1 cellular context compared by ENCODE assay signal in the genomic region with DNA sequence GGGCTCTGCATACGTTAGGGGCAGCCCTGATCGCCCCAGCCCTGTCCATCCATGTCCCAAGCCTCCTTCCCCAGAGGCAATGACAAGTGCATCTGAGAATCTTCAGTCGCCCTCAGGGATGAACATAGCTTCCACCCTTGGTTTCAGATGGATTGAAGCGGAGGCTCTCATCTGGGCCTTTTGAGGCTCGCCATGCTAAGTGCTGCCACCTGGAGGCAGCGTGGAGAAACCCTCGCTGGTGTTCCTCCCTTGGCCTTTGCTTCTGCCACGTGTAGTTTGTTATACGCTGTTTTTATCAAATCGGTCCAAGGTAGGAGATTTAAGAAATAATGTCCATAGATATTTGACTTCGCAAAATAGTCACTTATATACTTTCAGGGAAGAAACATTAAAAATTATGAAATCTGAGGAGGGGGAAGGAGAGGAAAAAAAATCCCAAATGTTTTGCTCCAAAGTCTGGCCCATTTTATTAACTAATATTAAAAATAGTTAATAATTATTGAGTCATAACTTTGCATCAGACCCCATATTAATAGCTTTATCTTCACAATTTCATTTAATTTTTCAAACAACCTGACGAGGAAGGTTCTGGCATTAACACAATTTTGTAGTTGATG.
TF ChIP-seq lines count a peak whose summit lies in the region.

No MANE protein-coding gene starts in this region.

TF ChIP-seq in GM23338, 12 proteins besides CTCF, POLR2A, EP300 and RAD21:
- TF ChIP-seq, protein P1, sequence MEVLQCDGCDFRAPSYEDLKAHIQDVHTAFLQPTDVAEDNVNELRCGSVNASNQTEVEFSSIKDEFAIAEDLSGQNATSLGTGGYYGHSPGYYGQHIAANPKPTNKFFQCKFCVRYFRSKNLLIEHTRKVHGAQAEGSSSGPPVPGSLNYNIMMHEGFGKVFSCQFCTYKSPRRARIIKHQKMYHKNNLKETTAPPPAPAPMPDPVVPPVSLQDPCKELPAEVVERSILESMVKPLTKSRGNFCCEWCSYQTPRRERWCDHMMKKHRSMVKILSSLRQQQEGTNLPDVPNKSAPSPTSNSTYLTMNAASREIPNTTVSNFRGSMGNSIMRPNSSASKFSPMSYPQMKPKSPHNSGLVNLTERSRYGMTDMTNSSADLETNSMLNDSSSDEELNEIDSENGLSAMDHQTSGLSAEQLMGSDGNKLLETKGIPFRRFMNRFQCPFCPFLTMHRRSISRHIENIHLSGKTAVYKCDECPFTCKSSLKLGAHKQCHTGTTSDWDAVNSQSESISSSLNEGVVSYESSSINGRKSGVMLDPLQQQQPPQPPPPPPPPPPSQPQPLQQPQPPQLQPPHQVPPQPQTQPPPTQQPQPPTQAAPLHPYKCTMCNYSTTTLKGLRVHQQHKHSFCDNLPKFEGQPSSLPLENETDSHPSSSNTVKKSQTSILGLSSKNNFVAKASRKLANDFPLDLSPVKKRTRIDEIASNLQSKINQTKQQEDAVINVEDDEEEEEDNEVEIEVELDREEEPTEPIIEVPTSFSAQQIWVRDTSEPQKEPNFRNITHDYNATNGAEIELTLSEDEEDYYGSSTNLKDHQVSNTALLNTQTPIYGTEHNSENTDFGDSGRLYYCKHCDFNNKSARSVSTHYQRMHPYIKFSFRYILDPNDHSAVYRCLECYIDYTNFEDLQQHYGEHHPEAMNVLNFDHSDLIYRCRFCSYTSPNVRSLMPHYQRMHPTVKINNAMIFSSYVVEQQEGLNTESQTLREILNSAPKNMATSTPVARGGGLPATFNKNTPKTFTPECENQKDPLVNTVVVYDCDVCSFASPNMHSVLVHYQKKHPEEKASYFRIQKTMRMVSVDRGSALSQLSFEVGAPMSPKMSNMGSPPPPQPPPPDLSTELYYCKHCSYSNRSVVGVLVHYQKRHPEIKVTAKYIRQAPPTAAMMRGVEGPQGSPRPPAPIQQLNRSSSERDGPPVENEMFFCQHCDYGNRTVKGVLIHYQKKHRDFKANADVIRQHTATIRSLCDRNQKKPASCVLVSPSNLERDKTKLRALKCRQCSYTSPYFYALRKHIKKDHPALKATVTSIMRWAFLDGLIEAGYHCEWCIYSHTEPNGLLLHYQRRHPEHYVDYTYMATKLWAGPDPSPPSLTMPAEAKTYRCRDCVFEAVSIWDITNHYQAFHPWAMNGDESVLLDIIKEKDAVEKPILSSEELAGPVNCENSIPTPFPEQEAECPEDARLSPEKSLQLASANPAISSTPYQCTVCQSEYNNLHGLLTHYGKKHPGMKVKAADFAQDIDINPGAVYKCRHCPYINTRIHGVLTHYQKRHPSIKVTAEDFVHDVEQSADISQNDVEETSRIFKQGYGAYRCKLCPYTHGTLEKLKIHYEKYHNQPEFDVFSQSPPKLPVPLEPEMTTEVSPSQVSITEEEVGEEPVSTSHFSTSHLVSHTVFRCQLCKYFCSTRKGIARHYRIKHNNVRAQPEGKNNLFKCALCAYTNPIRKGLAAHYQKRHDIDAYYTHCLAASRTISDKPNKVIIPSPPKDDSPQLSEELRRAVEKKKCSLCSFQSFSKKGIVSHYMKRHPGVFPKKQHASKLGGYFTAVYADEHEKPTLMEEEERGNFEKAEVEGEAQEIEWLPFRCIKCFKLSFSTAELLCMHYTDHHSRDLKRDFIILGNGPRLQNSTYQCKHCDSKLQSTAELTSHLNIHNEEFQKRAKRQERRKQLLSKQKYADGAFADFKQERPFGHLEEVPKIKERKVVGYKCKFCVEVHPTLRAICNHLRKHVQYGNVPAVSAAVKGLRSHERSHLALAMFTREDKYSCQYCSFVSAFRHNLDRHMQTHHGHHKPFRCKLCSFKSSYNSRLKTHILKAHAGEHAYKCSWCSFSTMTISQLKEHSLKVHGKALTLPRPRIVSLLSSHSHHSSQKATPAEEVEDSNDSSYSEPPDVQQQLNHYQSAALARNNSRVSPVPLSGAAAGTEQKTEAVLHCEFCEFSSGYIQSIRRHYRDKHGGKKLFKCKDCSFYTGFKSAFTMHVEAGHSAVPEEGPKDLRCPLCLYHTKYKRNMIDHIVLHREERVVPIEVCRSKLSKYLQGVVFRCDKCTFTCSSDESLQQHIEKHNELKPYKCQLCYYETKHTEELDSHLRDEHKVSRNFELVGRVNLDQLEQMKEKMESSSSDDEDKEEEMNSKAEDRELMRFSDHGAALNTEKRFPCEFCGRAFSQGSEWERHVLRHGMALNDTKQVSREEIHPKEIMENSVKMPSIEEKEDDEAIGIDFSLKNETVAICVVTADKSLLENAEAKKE (CRISPR knock-in tag; IDR thresholded peaks at IDR 0.05), result peak; percentile 68; the same call in 1 of the 2 replicates
- no peak for TF ChIP-seq ZNF331 (CRISPR knock-in tag; IDR thresholded peaks at IDR 0.05; ENCODE audit: low read depth)
